Comparison of ENCODE assay signal across 1 cellular context in the genomic region with DNA sequence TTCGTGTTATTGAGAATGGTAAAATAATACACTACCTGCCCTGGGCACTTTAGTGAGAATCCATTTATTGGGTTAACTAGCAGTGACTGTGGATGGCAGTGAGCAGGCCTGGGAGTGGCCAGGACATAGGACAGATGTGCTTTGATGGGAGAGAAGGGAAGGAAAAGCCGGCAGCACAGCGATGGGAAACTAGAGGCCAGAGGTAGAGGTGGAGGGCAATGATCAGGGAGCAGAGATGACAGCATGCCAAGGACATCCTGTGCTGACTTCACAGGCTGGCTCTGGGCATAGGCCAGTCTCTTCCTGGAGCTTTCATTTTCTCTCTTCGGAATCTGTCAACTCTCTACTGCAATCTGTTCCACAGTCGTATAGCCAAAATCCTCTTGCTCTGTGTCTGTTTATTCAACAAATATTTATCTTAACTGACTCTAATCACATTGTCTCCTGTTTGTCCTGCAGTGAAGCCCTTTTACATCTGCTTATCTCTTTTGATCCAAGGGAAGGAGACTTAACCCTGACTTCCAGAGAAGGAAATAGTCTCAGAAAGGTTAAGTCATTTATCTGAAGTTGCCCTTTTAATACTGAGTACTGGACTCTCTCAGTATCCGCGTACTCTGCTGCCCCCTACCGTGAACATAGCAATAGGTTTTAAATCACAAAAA.
A peak's percentile ranks its signal among the peaks of the same experiment; 100 is the strongest.
TF ChIP-seq lines count a peak whose summit lies in the region.

No MANE protein-coding gene starts in this region.

TF ChIP-seq in HepG2, 621 proteins besides CTCF, POLR2A, EP300 and RAD21 (continues in another document):
- no peak for TF ChIP-seq MTF1 (CRISPR knock-in tag; IDR thresholded peaks at IDR 0.05)
- no peak for TF ChIP-seq ZKSCAN1 (IDR thresholded peaks at IDR 0.05; ENCODE audit: low read length)
- no peak for TF ChIP-seq SP5 (CRISPR knock-in tag; IDR thresholded peaks at IDR 0.05; ENCODE audit: borderline replicate concordance, low read depth)
- TF ChIP-seq, protein P1, sequence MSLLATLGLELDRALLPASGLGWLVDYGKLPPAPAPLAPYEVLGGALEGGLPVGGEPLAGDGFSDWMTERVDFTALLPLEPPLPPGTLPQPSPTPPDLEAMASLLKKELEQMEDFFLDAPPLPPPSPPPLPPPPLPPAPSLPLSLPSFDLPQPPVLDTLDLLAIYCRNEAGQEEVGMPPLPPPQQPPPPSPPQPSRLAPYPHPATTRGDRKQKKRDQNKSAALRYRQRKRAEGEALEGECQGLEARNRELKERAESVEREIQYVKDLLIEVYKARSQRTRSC (CRISPR knock-in tag; IDR thresholded peaks at IDR 0.05; ENCODE audit: low read depth): no peak
- TF ChIP-seq RBAK (CRISPR knock-in tag; IDR thresholded peaks at IDR 0.05): no peak
- TF ChIP-seq POLR2G (IDR thresholded peaks at IDR 0.05; ENCODE audit: low read depth, low read length): no peak
- TF ChIP-seq ELF3 (CRISPR knock-in tag; IDR thresholded peaks at IDR 0.05): peak; percentile 62
- no peak for TF ChIP-seq ZBTB7B (CRISPR knock-in tag; IDR thresholded peaks at IDR 0.05)
- TF ChIP-seq ZNF431 (CRISPR knock-in tag; IDR thresholded peaks at IDR 0.05; ENCODE audit: borderline replicate concordance, low read depth): no peak
- TF ChIP-seq ZNF30 (CRISPR knock-in tag; IDR thresholded peaks at IDR 0.05): no peak
- no peak for TF ChIP-seq ZNF615 (CRISPR knock-in tag; IDR thresholded peaks at IDR 0.05; ENCODE audit: borderline replicate concordance)
- no peak; the same call in 1 of the 2 replicates for TF ChIP-seq ZNF768 (CRISPR knock-in tag; IDR thresholded peaks at IDR 0.05)
- no peak; the same call in 1 of the 2 replicates for TF ChIP-seq ZNF782 (CRISPR knock-in tag; IDR thresholded peaks at IDR 0.05; ENCODE audit: borderline replicate concordance)
- TF ChIP-seq U2AF1 (optimal IDR thresholded peaks at IDR 0.05; ENCODE audit: low read depth, low read length): no peak
- TF ChIP-seq ZBTB42 (CRISPR knock-in tag; IDR thresholded peaks at IDR 0.05): peak; percentile 86; the same call in 1 of the 2 replicates
- no peak for TF ChIP-seq NR0B2 (CRISPR knock-in tag; IDR thresholded peaks at IDR 0.05)
- TF ChIP-seq MBD4 (IDR thresholded peaks at IDR 0.05; ENCODE audit: borderline replicate concordance, low read length): 0 out of 2 replicates have a peak, but pooled peaks have one; percentile 70
- no peak for TF ChIP-seq ZNF572 (CRISPR knock-in tag; IDR thresholded peaks at IDR 0.05)
- TF ChIP-seq ZNF280B (CRISPR knock-in tag; IDR thresholded peaks at IDR 0.05; ENCODE audit: borderline replicate concordance): no peak
- no peak for TF ChIP-seq NFKBIZ (CRISPR knock-in tag; IDR thresholded peaks at IDR 0.05)
- TF ChIP-seq ZNF788 (CRISPR knock-in tag; IDR thresholded peaks at IDR 0.05; ENCODE audit: borderline replicate concordance): peak; percentile 69; the same call in 1 of the 2 replicates
- TF ChIP-seq ZNF619 (CRISPR knock-in tag; IDR thresholded peaks at IDR 0.05): no peak; the same call in 1 of the 2 replicates
- peak; percentile 53; the same call in 1 of the 2 replicates for TF ChIP-seq HMG20A (CRISPR knock-in tag; IDR thresholded peaks at IDR 0.05; ENCODE audit: borderline replicate concordance)
- TF ChIP-seq, protein P2, sequence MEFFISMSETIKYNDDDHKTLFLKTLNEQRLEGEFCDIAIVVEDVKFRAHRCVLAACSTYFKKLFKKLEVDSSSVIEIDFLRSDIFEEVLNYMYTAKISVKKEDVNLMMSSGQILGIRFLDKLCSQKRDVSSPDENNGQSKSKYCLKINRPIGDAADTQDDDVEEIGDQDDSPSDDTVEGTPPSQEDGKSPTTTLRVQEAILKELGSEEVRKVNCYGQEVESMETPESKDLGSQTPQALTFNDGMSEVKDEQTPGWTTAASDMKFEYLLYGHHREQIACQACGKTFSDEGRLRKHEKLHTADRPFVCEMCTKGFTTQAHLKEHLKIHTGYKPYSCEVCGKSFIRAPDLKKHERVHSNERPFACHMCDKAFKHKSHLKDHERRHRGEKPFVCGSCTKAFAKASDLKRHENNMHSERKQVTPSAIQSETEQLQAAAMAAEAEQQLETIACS (CRISPR knock-in tag; IDR thresholded peaks at IDR 0.05): no peak
- TF ChIP-seq GPN1 (CRISPR knock-in tag; IDR thresholded peaks at IDR 0.05; ENCODE audit: borderline replicate concordance): no peak
- TF ChIP-seq ZNF329 (CRISPR knock-in tag; IDR thresholded peaks at IDR 0.05; ENCODE audit: low read depth): no peak
- no peak for TF ChIP-seq SSRP1 (CRISPR knock-in tag; IDR thresholded peaks at IDR 0.05)
- no peak for TF ChIP-seq ZNF660 (CRISPR knock-in tag; IDR thresholded peaks at IDR 0.05; ENCODE audit: borderline replicate concordance, low read depth)
- no peak for TF ChIP-seq ZNF333 (CRISPR knock-in tag; IDR thresholded peaks at IDR 0.05; ENCODE audit: borderline replicate concordance)
- TF ChIP-seq CHCHD3 (CRISPR knock-in tag; IDR thresholded peaks at IDR 0.05): no peak
- TF ChIP-seq KDM5A (IDR thresholded peaks at IDR 0.05; ENCODE audit: borderline replicate concordance, low read length): no peak; the same call in 1 of the 2 replicates
- TF ChIP-seq, protein P3, sequence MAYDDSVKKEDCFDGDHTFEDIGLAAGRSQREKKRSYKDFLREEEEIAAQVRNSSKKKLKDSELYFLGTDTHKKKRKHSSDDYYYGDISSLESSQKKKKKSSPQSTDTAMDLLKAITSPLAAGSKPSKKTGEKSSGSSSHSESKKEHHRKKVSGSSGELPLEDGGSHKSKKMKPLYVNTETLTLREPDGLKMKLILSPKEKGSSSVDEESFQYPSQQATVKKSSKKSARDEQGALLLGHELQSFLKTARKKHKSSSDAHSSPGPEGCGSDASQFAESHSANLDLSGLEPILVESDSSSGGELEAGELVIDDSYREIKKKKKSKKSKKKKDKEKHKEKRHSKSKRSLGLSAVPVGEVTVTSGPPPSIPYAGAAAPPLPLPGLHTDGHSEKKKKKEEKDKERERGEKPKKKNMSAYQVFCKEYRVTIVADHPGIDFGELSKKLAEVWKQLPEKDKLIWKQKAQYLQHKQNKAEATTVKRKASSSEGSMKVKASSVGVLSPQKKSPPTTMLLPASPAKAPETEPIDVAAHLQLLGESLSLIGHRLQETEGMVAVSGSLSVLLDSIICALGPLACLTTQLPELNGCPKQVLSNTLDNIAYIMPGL (CRISPR knock-in tag; IDR thresholded peaks at IDR 0.05; ENCODE audit: borderline replicate concordance in 1 of 2, low read depth in 1 of 2): peak; percentile 49 to 93; a peak in 2 of 4 replicates
- TF ChIP-seq CEBPG (CRISPR knock-in tag; IDR thresholded peaks at IDR 0.05): 0 out of 2 replicates have a peak, but pooled peaks have one; percentile 35
- TF ChIP-seq, protein P4, sequence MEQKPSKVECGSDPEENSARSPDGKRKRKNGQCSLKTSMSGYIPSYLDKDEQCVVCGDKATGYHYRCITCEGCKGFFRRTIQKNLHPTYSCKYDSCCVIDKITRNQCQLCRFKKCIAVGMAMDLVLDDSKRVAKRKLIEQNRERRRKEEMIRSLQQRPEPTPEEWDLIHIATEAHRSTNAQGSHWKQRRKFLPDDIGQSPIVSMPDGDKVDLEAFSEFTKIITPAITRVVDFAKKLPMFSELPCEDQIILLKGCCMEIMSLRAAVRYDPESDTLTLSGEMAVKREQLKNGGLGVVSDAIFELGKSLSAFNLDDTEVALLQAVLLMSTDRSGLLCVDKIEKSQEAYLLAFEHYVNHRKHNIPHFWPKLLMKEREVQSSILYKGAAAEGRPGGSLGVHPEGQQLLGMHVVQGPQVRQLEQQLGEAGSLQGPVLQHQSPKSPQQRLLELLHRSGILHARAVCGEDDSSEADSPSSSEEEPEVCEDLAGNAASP (CRISPR knock-in tag; IDR thresholded peaks at IDR 0.05; ENCODE audit: borderline replicate concordance): 0 out of 2 replicates have a peak, but pooled peaks have one; percentile 7
- TF ChIP-seq, protein P5, sequence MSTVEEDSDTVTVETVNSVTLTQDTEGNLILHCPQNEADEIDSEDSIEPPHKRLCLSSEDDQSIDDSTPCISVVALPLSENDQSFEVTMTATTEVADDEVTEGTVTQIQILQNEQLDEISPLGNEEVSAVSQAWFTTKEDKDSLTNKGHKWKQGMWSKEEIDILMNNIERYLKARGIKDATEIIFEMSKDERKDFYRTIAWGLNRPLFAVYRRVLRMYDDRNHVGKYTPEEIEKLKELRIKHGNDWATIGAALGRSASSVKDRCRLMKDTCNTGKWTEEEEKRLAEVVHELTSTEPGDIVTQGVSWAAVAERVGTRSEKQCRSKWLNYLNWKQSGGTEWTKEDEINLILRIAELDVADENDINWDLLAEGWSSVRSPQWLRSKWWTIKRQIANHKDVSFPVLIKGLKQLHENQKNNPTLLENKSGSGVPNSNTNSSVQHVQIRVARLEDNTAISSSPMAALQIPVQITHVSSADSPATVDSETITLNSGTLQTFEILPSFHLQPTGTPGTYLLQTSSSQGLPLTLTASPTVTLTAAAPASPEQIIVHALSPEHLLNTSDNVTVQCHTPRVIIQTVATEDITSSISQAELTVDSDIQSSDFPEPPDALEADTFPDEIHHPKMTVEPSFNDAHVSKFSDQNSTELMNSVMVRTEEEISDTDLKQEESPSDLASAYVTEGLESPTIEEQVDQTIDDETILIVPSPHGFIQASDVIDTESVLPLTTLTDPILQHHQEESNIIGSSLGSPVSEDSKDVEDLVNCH (CRISPR knock-in tag; IDR thresholded peaks at IDR 0.05): no peak
- peak; percentile 63; the same call in 1 of the 2 replicates for TF ChIP-seq CCDC6 (CRISPR knock-in tag; IDR thresholded peaks at IDR 0.05)
- no peak for TF ChIP-seq ZNF451 (CRISPR knock-in tag; IDR thresholded peaks at IDR 0.05)
- TF ChIP-seq, protein P6, sequence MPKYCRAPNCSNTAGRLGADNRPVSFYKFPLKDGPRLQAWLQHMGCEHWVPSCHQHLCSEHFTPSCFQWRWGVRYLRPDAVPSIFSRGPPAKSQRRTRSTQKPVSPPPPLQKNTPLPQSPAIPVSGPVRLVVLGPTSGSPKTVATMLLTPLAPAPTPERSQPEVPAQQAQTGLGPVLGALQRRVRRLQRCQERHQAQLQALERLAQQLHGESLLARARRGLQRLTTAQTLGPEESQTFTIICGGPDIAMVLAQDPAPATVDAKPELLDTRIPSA (CRISPR knock-in tag; IDR thresholded peaks at IDR 0.05; ENCODE audit: borderline replicate concordance): no peak
- TF ChIP-seq, protein P7, sequence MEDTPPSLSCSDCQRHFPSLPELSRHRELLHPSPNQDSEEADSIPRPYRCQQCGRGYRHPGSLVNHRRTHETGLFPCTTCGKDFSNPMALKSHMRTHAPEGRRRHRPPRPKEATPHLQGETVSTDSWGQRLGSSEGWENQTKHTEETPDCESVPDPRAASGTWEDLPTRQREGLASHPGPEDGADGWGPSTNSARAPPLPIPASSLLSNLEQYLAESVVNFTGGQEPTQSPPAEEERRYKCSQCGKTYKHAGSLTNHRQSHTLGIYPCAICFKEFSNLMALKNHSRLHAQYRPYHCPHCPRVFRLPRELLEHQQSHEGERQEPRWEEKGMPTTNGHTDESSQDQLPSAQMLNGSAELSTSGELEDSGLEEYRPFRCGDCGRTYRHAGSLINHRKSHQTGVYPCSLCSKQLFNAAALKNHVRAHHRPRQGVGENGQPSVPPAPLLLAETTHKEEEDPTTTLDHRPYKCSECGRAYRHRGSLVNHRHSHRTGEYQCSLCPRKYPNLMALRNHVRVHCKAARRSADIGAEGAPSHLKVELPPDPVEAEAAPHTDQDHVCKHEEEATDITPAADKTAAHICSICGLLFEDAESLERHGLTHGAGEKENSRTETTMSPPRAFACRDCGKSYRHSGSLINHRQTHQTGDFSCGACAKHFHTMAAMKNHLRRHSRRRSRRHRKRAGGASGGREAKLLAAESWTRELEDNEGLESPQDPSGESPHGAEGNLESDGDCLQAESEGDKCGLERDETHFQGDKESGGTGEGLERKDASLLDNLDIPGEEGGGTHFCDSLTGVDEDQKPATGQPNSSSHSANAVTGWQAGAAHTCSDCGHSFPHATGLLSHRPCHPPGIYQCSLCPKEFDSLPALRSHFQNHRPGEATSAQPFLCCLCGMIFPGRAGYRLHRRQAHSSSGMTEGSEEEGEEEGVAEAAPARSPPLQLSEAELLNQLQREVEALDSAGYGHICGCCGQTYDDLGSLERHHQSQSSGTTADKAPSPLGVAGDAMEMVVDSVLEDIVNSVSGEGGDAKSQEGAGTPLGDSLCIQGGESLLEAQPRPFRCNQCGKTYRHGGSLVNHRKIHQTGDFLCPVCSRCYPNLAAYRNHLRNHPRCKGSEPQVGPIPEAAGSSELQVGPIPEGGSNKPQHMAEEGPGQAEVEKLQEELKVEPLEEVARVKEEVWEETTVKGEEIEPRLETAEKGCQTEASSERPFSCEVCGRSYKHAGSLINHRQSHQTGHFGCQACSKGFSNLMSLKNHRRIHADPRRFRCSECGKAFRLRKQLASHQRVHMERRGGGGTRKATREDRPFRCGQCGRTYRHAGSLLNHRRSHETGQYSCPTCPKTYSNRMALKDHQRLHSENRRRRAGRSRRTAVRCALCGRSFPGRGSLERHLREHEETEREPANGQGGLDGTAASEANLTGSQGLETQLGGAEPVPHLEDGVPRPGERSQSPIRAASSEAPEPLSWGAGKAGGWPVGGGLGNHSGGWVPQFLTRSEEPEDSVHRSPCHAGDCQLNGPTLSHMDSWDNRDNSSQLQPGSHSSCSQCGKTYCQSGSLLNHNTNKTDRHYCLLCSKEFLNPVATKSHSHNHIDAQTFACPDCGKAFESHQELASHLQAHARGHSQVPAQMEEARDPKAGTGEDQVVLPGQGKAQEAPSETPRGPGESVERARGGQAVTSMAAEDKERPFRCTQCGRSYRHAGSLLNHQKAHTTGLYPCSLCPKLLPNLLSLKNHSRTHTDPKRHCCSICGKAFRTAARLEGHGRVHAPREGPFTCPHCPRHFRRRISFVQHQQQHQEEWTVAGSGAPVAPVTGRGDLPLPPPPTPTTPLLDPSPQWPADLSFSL (CRISPR knock-in tag; IDR thresholded peaks at IDR 0.05): peak; percentile 90
